7 cellular contexts compared by ENCODE assay signal in the genomic region with DNA sequence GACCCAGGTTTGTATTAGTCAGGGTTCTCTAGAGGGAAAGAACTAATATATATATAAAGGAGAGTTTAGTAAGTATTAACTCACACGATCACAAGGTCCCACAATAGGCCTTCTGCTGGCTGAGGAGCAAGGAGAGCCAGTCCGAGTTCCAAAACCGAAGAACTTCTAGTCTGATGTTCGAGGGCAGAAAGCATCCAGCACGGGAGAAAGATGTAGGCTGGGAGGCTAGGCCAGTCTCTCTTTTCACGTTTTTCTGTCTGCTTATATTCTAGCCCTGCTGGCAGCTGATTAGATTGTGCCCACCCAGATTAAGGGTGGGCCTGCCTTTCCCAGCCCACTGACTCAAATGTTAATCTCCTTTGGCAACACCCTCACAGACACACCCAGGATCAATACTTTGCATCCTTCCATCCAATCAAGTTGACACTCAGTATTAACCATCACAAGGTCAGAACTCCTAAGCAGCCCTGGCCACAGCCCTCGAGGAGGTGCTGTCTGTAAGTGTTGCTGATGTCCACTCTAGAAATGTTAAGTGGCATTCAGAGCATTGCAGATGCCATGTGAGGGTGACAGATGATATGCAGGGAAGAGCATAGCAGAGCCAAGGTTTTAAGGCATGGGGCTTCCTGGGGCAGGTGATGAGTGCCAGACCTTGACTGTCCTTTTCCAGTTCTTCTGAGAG. TPM values are rescaled to one million over a fixed set of nuclear protein-coding genes. Genes with fewer than 3 reads are reported as not detected.
DNase-seq lines count a peak whose midpoint lies in the region; ATAC-seq and TF ChIP-seq lines count a peak whose summit lies in the region.
"Not testable (repeated sequence)": the region's sequence is repeated elsewhere in the genome, so short reads cannot be mapped to it uniquely, and the experiment has no call there.

No MANE protein-coding gene starts in this region.

- not testable (repeated sequence) for H2AFZ ChIP-seq in mesenchymal stem cell (ENCODE audit: low read depth, low read length); trophoblast cell (ENCODE audit: insufficient read depth, low read length, poor library complexity)

- H3K4me1 ChIP-seq in heart right ventricle (peaks cover 16 to 95% (median 67%) of the 10 kb centered on the region in 9 donors), mesenchymal stem cell (ENCODE audit: control insufficient read depth, insufficient read depth, low read depth, low read length) (peaks cover 13% of the 10 kb centered on the region), trophoblast cell (ENCODE audit: control insufficient read depth in 1 of 2, insufficient read depth in 2 of 2, low read length in 2 of 2) (peaks cover 63 to 73% of the 10 kb centered on the region in 2 experiments), upper lobe of right lung (peaks cover 20% of the 10 kb centered on the region)

- WGBS in heart right ventricle, 2 donors, result 75 to 81% methylated on average over 7 of the region's 7 CpGs
- 80% methylated on average over 7 of the region's 7 CpGs for WGBS in mesenchymal stem cell
- WGBS in trophoblast cell (ENCODE audit: extremely low coverage, insufficient coverage, insufficient read length), result no CpG with 5 or more reads among the region's 7 CpGs

- not testable (repeated sequence) for H3K4me3 ChIP-seq in SK-N-MC; heart right ventricle; mesenchymal stem cell (ENCODE audit: insufficient read depth in 1 of 2, low read depth in 1 of 2, low read length in 2 of 2); trophoblast cell (ENCODE audit: low read depth, low read length); upper lobe of right lung

- not testable (repeated sequence) for H2BK5ac ChIP-seq in mesenchymal stem cell (ENCODE audit: low read depth, low read length, poor library complexity, severe bottlenecking); trophoblast cell (ENCODE audit: low read depth, low read length, poor library complexity)

- not testable (repeated sequence) for TF ChIP-seq CTCF in heart right ventricle (IDR thresholded peaks at IDR 0.05); upper lobe of right lung (IDR thresholded peaks at IDR 0.05)

- H3K9me3 ChIP-seq in SK-N-MC (ENCODE audit: low read depth, low read length); heart right ventricle; mesenchymal stem cell (ENCODE audit: control insufficient read depth, low read length); trophoblast cell (ENCODE audit: insufficient read depth, low read depth, low read length); upper lobe of right lung: not testable (repeated sequence)

- intact Hi-C loops in heart right ventricle (cut with DNase I) (loop anchor here in 2 of 10 donors (2.0 to 10.0 kb wide), 2 partner anchors 13 to 45 kb away; no protein-coding TSS in a partner anchor), upper lobe of right lung (cut with DNase I) (loop anchor here (10.0 kb wide), 1 partner anchor 45 kb away; no protein-coding TSS in a partner anchor)

- DNase-seq in SK-N-MC (ENCODE audit: low read depth, low spot score); heart right ventricle; mesenchymal stem cell; trophoblast cell: not testable (repeated sequence)
- DNase-seq in cerebellum (ENCODE audit: low spot score), result peak; percentile 21
- peak; percentile 11 for DNase-seq in globus pallidus (ENCODE audit: low spot score)
- peak; percentile 22 for DNase-seq in upper lobe of right lung

- not testable (repeated sequence) for H3K9ac ChIP-seq in SK-N-MC (ENCODE audit: insufficient read length); mesenchymal stem cell (ENCODE audit: low read length); trophoblast cell (ENCODE audit: low read length)

- ATAC-seq in heart right ventricle, result peak in 7 of 8 donors; percentile 4 to 70 (median 35)
- not testable (repeated sequence) for ATAC-seq in upper lobe of right lung

- not testable (repeated sequence) for H3K4me2 ChIP-seq in mesenchymal stem cell (ENCODE audit: low read length, poor library complexity, severe bottlenecking); trophoblast cell (ENCODE audit: low read length)

- not testable (repeated sequence) for H2BK15ac ChIP-seq in mesenchymal stem cell (ENCODE audit: low read depth, poor library complexity, severe bottlenecking)

- not testable (repeated sequence) for H4K91ac ChIP-seq in mesenchymal stem cell (ENCODE audit: low read length); trophoblast cell (ENCODE audit: low read depth, low read length)

- not testable (repeated sequence) for H3K79me1 ChIP-seq in mesenchymal stem cell (replicated peaks; ENCODE audit: low read length, poor library complexity, severe bottlenecking)
- H3K79me1 ChIP-seq in trophoblast cell (ENCODE audit: low read length), result peaks cover 49% of the 10 kb centered on the region

- H4K12ac ChIP-seq in trophoblast cell (ENCODE audit: low read depth, low read length), result not testable (repeated sequence)

- H3K36me3 ChIP-seq in SK-N-MC (ENCODE audit: insufficient read depth, low read length); heart right ventricle; mesenchymal stem cell (ENCODE audit: control insufficient read depth in 1 of 2, insufficient read depth in 2 of 2, low read depth in 1 of 2, low read length in 2 of 2); upper lobe of right lung: not testable (repeated sequence)
- H3K36me3 ChIP-seq in trophoblast cell (ENCODE audit: control insufficient read depth in 1 of 2, insufficient read depth in 2 of 2, low read length in 2 of 2), result peaks cover 1 to 15% of the 10 kb centered on the region in 2 experiments

- H2BK12ac ChIP-seq in mesenchymal stem cell (ENCODE audit: low read length in 2 of 2), result peak overlapping the region in 1 of 2 experiments; percentile 46
- H2BK12ac ChIP-seq in trophoblast cell (ENCODE audit: low read length), result not testable (repeated sequence)

- H3K27ac ChIP-seq in SK-N-MC, result peak overlapping the region; percentile 46; the same call in 1 of the 2 replicates
- peak overlapping the region in 6 of 10 donors; percentile 38 to 89 (median 80) for H3K27ac ChIP-seq in heart right ventricle
- not testable (repeated sequence) for H3K27ac ChIP-seq in mesenchymal stem cell (ENCODE audit: low read length, poor library complexity, severe bottlenecking); trophoblast cell (ENCODE audit: low read depth, low read length); upper lobe of right lung

- not testable (repeated sequence) for H3K23ac ChIP-seq in mesenchymal stem cell (ENCODE audit: low read length in 2 of 2); trophoblast cell (ENCODE audit: low read length)

- peaks cover 0 to 35% (median 0%) of the 10 kb centered on the region in 7 donors for H3K27me3 ChIP-seq in heart right ventricle
- peaks cover 0 to 85% of the 10 kb centered on the region in 2 experiments for H3K27me3 ChIP-seq in mesenchymal stem cell (ENCODE audit: control insufficient read depth in 1 of 2, insufficient read depth in 1 of 2, low read length in 2 of 2)
- H3K27me3 ChIP-seq in trophoblast cell (ENCODE audit: insufficient read depth, low read length); upper lobe of right lung: not testable (repeated sequence)

- peaks cover 42% of the 10 kb centered on the region for H3K79me2 ChIP-seq in trophoblast cell (ENCODE audit: control insufficient read depth, insufficient read depth, low read length, poor library complexity)

- H3K14ac ChIP-seq in mesenchymal stem cell (ENCODE audit: low read length in 2 of 2); trophoblast cell (ENCODE audit: low read length): not testable (repeated sequence)

- not testable (repeated sequence) for H2BK120ac ChIP-seq in mesenchymal stem cell (ENCODE audit: low read depth, low read length); trophoblast cell (ENCODE audit: insufficient read depth, low read length, poor library complexity)

- not testable (repeated sequence) for H3K4ac ChIP-seq in mesenchymal stem cell (ENCODE audit: low read depth in 1 of 2, low read length in 2 of 2)
- H3K4ac ChIP-seq in trophoblast cell (ENCODE audit: low read depth, low read length), result peak overlapping the region; percentile 42

- peak overlapping the region; percentile 42 for H4K8ac ChIP-seq in mesenchymal stem cell (ENCODE audit: low read length)
- H4K8ac ChIP-seq in trophoblast cell (ENCODE audit: low read depth, low read length), result not testable (repeated sequence)

- not testable (repeated sequence) for H2AK5ac ChIP-seq in mesenchymal stem cell (ENCODE audit: low read length, severe bottlenecking); trophoblast cell (ENCODE audit: low read length)

- H3K18ac ChIP-seq in mesenchymal stem cell (ENCODE audit: low read depth in 1 of 2, low read length in 2 of 2) (peak overlapping the region in 1 of 2 experiments; percentile 9), trophoblast cell (ENCODE audit: low read length) (peak overlapping the region; percentile 38)

RNA-seq across cellular contexts. Expression of a gene that starts 7.0 kb away (rescaled TPM):
- total RNA-seq in cerebellum (10.7 TPM), heart right ventricle (10 to 100 TPM in 9 of 10 donors, 1 to 10 TPM in 1; 9.0 to 20.6 (median 12.5) TPM), upper lobe of right lung (16.0 TPM)
- 1 to 10 TPM; 3.3 to 5.9 TPM for polyA plus RNA-seq in heart right ventricle
- 40.6 TPM for polyA plus RNA-seq in mesenchymal stem cell (2013, experiment 1 of 2)
- polyA plus RNA-seq in mesenchymal stem cell (2013, experiment 2 of 2), result 38.6 TPM
- 54.7 and 55.5 TPM in 2 replicates for polyA plus RNA-seq in trophoblast cell (2013)
